13 cellular contexts compared by ENCODE assay signal in the genomic region with DNA sequence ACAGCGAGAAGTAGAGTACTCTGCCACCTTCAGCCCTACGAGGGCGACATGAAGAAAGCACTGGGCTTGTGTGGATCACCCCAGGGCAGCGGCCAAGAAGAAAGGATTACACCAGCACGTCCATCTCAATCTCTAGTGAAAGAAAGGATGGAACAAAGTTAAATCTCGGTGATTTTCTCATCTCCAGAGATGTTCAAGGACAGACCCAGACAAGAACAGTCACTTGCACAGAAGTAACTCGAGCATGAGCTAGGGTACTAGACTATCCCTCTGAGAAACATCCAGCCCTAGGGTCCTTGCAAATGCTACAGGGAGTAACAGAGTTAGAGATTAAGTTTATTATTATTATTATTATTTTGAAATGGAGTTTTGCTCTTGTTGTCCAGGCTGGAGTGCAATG.
DNase-seq lines count a peak whose midpoint lies in the region; ATAC-seq, FAIRE-seq and TF ChIP-seq lines count a peak whose summit lies in the region.
"Had no signal": no experiment of that assay in that cellular context is flagged by ENCODE, and none has a peak within 500 bp of the region (broad histone marks: within the 10 kb centered on the region; RNA-seq: fewer than 3 reads in every experiment).

No MANE protein-coding gene starts in this region.

- H3K27ac Mint-ChIP-seq in activated CD4-positive, alpha-beta T cell treated with anti-CD3 and anti-CD28 coated beads, Interleukin-2, amount 10 ng/mL, durations not matched to agents 7 days and 5 days: peak overlapping the region; percentile 87
- peak overlapping the region in 6 of 9 donors; percentile 9 to 71 (median 34) for H3K27ac Mint-ChIP-seq in naive thymus-derived CD4-positive, alpha-beta T cell
- H3K27ac Mint-ChIP-seq: WTC11 had no signal

- H3K9me3 Mint-ChIP-seq in activated CD4-positive, alpha-beta T cell treated with anti-CD3 and anti-CD28 coated beads, Interleukin-2, amount 10 ng/mL, durations not matched to agents 7 days and 5 days: peaks cover 15% of the 10 kb centered on the region
- H3K9me3 Mint-ChIP-seq in naive thymus-derived CD4-positive, alpha-beta T cell: peaks cover 0 to 17% (median 2%) of the 10 kb centered on the region in 11 donors

- H4K20me1 ChIP-seq in KMS-11 (ENCODE audit: insufficient read depth): no peaks in the 10 kb centered on the region

- H3K27me3 Mint-ChIP-seq in activated CD4-positive, alpha-beta T cell treated with anti-CD3 and anti-CD28 coated beads, Interleukin-2, amount 10 ng/mL, durations not matched to agents 7 days and 5 days: no peaks in the 10 kb centered on the region
- no peaks in the 10 kb centered on the region for H3K27me3 Mint-ChIP-seq in naive thymus-derived CD4-positive, alpha-beta T cell

- no peaks in the 10 kb centered on the region for H3K36me3 ChIP-seq in KMS-11 (ENCODE audit: insufficient read depth)
- no peaks in the 10 kb centered on the region for H3K36me3 ChIP-seq in ascending aorta
- no peaks in the 10 kb centered on the region for H3K36me3 ChIP-seq in naive thymus-derived CD4-positive, alpha-beta T cell (ENCODE audit: control insufficient read depth in 2 of 3, insufficient read depth in 3 of 3, low read length in 3 of 3)
- H3K36me3 ChIP-seq: lower lobe of right lung had no signal

- no peak overlapping the region for H3K9ac ChIP-seq in KMS-11

- H3K9me3 ChIP-seq in ascending aorta: no peaks in the 10 kb centered on the region
- no peaks in the 10 kb centered on the region for H3K9me3 ChIP-seq in naive thymus-derived CD4-positive, alpha-beta T cell (ENCODE audit: control insufficient read depth in 2 of 3, low read length in 3 of 3)
- H3K9me3 ChIP-seq: gastroesophageal sphincter, lower lobe of right lung had no signal

- no peaks in the 10 kb centered on the region for H3K79me2 ChIP-seq in KMS-11 (ENCODE audit: insufficient read depth, low read depth)

- intact Hi-C loops in ascending aorta (cut with DNase I): loop anchor here (2.0 kb wide), 1 partner anchor 148 kb away; a partner anchor contains a TSS
- intact Hi-C loops in naive thymus-derived CD4-positive, alpha-beta T cell (cut with micrococcal nuclease): loop anchor here in 1 of 2 donors (1.0 to 10.0 kb wide), 2 partner anchors 57 to 224 kb away; a partner anchor contains a TSS

- TF ChIP-seq CTCF in KMS-11 (conservative IDR thresholded peaks at IDR 0.05; ENCODE audit: low read depth, low read length) (no peak), ascending aorta (IDR thresholded peaks at IDR 0.05) (no peak)

- no peak for DNase-seq in activated CD4-positive, alpha-beta T cell treated with anti-CD3 and anti-CD28 coated beads, Interleukin-2, amount 10 ng/mL, durations not matched to agents 7 days and 5 days
- no peak for DNase-seq in activated CD4-positive, alpha-beta T cell treated with anti-CD3 and anti-CD28 coated beads, Interleukin-2, amount 50 U/mL, for 1 hour
- DNase-seq in ascending aorta (ENCODE audit: low spot score in 2 of 2) (peak in 1 of 2 donors; percentile 21), UCSD-AML1 (lab: John Stamatoyannopoulos, UW; ENCODE audit: unreplicated experiment) (no peak), HT-29 (ENCODE audit: low spot score) (no peak), urothelium cell line (ENCODE audit: low spot score) (no peak)
- no peak for DNase-seq in naive thymus-derived CD4-positive, alpha-beta T cell
- DNase-seq: cortex of kidney, lower lobe of right lung, NCI-H1105 treated with DMSO at 0.1 percent for 48 hours had no signal

- peaks cover 40% of the 10 kb centered on the region for H3K4me1 Mint-ChIP-seq in activated CD4-positive, alpha-beta T cell treated with anti-CD3 and anti-CD28 coated beads, Interleukin-2, amount 10 ng/mL, durations not matched to agents 7 days and 5 days
- peaks cover 12 to 42% (median 30%) of the 10 kb centered on the region in 7 donors for H3K4me1 Mint-ChIP-seq in naive thymus-derived CD4-positive, alpha-beta T cell

- H3K4me1 ChIP-seq in KMS-11 (ENCODE audit: low read depth, poor library complexity, severe bottlenecking): peaks cover 25% of the 10 kb centered on the region
- H3K4me1 ChIP-seq in ascending aorta: peaks cover 0 to 9% of the 10 kb centered on the region in 2 donors
- peaks cover 9 to 13% of the 10 kb centered on the region in 2 donors for H3K4me1 ChIP-seq in naive thymus-derived CD4-positive, alpha-beta T cell (ENCODE audit: control insufficient read depth in 2 of 2, insufficient read depth in 2 of 2, low read length in 2 of 2)

- no peaks in the 10 kb centered on the region for H3K27me3 ChIP-seq in KMS-11 (ENCODE audit: insufficient read depth, low read depth)
- H3K27me3 ChIP-seq in ascending aorta: no peaks in the 10 kb centered on the region
- H3K27me3 ChIP-seq in naive thymus-derived CD4-positive, alpha-beta T cell (ENCODE audit: control insufficient read depth in 2 of 2, insufficient read depth in 2 of 2, low read length in 2 of 2): no peaks in the 10 kb centered on the region
- H3K27me3 ChIP-seq: gastroesophageal sphincter had no signal

- H3K27ac ChIP-seq in KMS-11: peak overlapping the region; percentile 69; the same call in 1 of the 2 replicates
- H3K27ac ChIP-seq in ascending aorta: peak overlapping the region; percentile 69 to 75
- H3K27ac ChIP-seq in naive thymus-derived CD4-positive, alpha-beta T cell (ENCODE audit: low read depth, low read length): no peak overlapping the region

- H3K4me3 ChIP-seq in KMS-11 (IDR thresholded peaks at IDR 0.05; ENCODE audit: insufficient read depth, low read depth, low read length): no peak overlapping the region
- H3K4me3 ChIP-seq in ascending aorta: no peak overlapping the region
- H3K4me3 ChIP-seq in naive thymus-derived CD4-positive, alpha-beta T cell (ENCODE audit: low read length): no peak overlapping the region
- H3K4me3 ChIP-seq: gastroesophageal sphincter, lower lobe of right lung had no signal

- no peak for ATAC-seq in naive thymus-derived CD4-positive, alpha-beta T cell
- ATAC-seq: WTC11 had no signal

- H3K36me3 Mint-ChIP-seq in activated CD4-positive, alpha-beta T cell treated with anti-CD3 and anti-CD28 coated beads, Interleukin-2, amount 10 ng/mL, durations not matched to agents 7 days and 5 days (ENCODE audit: low read depth): peaks cover 33% of the 10 kb centered on the region
- peaks cover 0 to 40% (median 28%) of the 10 kb centered on the region in 5 donors for H3K36me3 Mint-ChIP-seq in naive thymus-derived CD4-positive, alpha-beta T cell
- H3K36me3 Mint-ChIP-seq: WTC11 had no signal

- POLR2A ChIA-PET in activated CD4-positive, alpha-beta T cell treated with anti-CD3 and anti-CD28 coated beads, Interleukin-2, amount 10 ng/mL, durations not matched to agents 7 days and 5 days (lab: Charles Lee): interaction anchor here (0.6 kb wide), 1 partner anchor 8 kb away, joined by 4 read pairs; no protein-coding TSS in a partner anchor
- POLR2A ChIA-PET in naive thymus-derived CD4-positive, alpha-beta T cell (lab: Charles Lee): no interaction called here

- FAIRE-seq in urothelium cell line (lab: Jason Lieb, UNC): no peak

- H2AFZ ChIP-seq in KMS-11 (ENCODE audit: low read depth): no peak overlapping the region

- CTCF ChIA-PET in activated CD4-positive, alpha-beta T cell treated with anti-CD3 and anti-CD28 coated beads, Interleukin-2, amount 10 ng/mL, durations not matched to agents 7 days and 5 days (lab: Charles Lee): interaction anchor here (1.3 kb wide), 1 partner anchor 11 kb away, joined by 4 read pairs; no protein-coding TSS in a partner anchor
- CTCF ChIA-PET in naive thymus-derived CD4-positive, alpha-beta T cell (lab: Charles Lee): no interaction called here

- H3K4me2 ChIP-seq in KMS-11: no peak overlapping the region

- H3K4me3 Mint-ChIP-seq in activated CD4-positive, alpha-beta T cell treated with anti-CD3 and anti-CD28 coated beads, Interleukin-2, amount 10 ng/mL, durations not matched to agents 7 days and 5 days: no peak overlapping the region
- H3K4me3 Mint-ChIP-seq in naive thymus-derived CD4-positive, alpha-beta T cell: peak overlapping the region in 6 of 10 donors; percentile 2 to 42 (median 14)
- H3K4me3 Mint-ChIP-seq: WTC11 had no signal
